ENCODE assay signal across 9 cellular contexts in genomic region chr20:20369353-20370086, GRCh38. TPM values are rescaled to one million over a fixed set of nuclear protein-coding genes. Genes with fewer than 3 reads are reported as not detected.
DNase-seq lines count a peak whose midpoint lies in the region; ATAC-seq and TF ChIP-seq lines count a peak whose summit lies in the region.
"Had no signal": no experiment of that assay in that cellular context is flagged by ENCODE, and none has a peak within 500 bp of the region (broad histone marks: within the 10 kb centered on the region; RNA-seq: fewer than 3 reads in every experiment).

No MANE protein-coding gene starts in this region.

- peak; percentile 67 for DNase-seq in GM06990 (ENCODE audit: extremely low read depth, insufficient read length)
- DNase-seq in NCI-H1105 treated with DMSO at 0.1 percent for 48 hours (lab: John Stamatoyannopoulos, UW), result peak; percentile 70
- DNase-seq in T47D (ENCODE audit: low read depth in 1 of 2, low spot score in 1 of 2), result peak; percentile 89 to 92
- no peak for DNase-seq in natural killer cell treated with Interleukin-12 subunit alpha and Interleukin-12 subunit beta and Interleukin-15 and Interleukin-18, amount 100 ng/mL, for 72 hours (ENCODE audit: low spot score)
- DNase-seq in upper lobe of right lung, result no peak

- no peaks in the 10 kb centered on the region for H3K9me3 ChIP-seq in upper lobe of right lung

- H3K4me3 Mint-ChIP-seq in natural killer cell treated with Interleukin-12 subunit alpha and Interleukin-12 subunit beta and Interleukin-15 and Interleukin-18, amount 100 ng/mL, for 72 hours, result peak overlapping the region; percentile 38

- H3K27ac Mint-ChIP-seq in natural killer cell treated with Interleukin-12 subunit alpha and Interleukin-12 subunit beta and Interleukin-15 and Interleukin-18, amount 100 ng/mL, for 72 hours, result no peak overlapping the region

- H3K4me3 ChIP-seq in GM06990 (replicated peaks; ENCODE audit: low read depth, low read length) (no peak overlapping the region; the same call in 1 of the 2 replicates), upper lobe of right lung (no peak overlapping the region)

- intact Hi-C loops in upper lobe of right lung (cut with DNase I), result no loop called here

- H3K27me3 Mint-ChIP-seq in natural killer cell treated with Interleukin-12 subunit alpha and Interleukin-12 subunit beta and Interleukin-15 and Interleukin-18, amount 100 ng/mL, for 72 hours, result peaks cover 52 to 58% of the 10 kb centered on the region in 2 donors

- in situ Hi-C loops in T47D (cut with HindIII; ENCODE audit: low pct_unique_long_range_greater_than_20kb, low sequenced_read_pairs), result no loop called here

- peak; percentile 37 for TF ChIP-seq CTCF in GM06990 (IDR thresholded peaks at IDR 0.05; ENCODE audit: insufficient read depth, low read length, poor library complexity, severe bottlenecking)
- no peak for TF ChIP-seq CTCF in upper lobe of right lung (IDR thresholded peaks at IDR 0.05)

- H3K27ac ChIP-seq in upper lobe of right lung, result no peak overlapping the region

- H3K4me1 ChIP-seq in upper lobe of right lung, result peaks cover 10% of the 10 kb centered on the region

- H3K27me3 ChIP-seq in GM06990 (replicated peaks; ENCODE audit: control insufficient read depth, insufficient read depth, low read length) (peaks cover 4% of the 10 kb centered on the region), upper lobe of right lung (peaks cover 85% of the 10 kb centered on the region)

- H3K36me3 Mint-ChIP-seq in natural killer cell treated with Interleukin-12 subunit alpha and Interleukin-12 subunit beta and Interleukin-15 and Interleukin-18, amount 100 ng/mL, for 72 hours, result no peaks in the 10 kb centered on the region

- no peaks in the 10 kb centered on the region for H3K9me3 Mint-ChIP-seq in natural killer cell treated with Interleukin-12 subunit alpha and Interleukin-12 subunit beta and Interleukin-15 and Interleukin-18, amount 100 ng/mL, for 72 hours

- H3K36me3 ChIP-seq in GM06990 (ENCODE audit: control insufficient read depth, insufficient read depth, low read length) (no peaks in the 10 kb centered on the region), upper lobe of right lung (no peaks in the 10 kb centered on the region)

- H3K4me1 Mint-ChIP-seq in natural killer cell treated with Interleukin-12 subunit alpha and Interleukin-12 subunit beta and Interleukin-15 and Interleukin-18, amount 100 ng/mL, for 72 hours (ENCODE audit: low read depth in 2 of 2), result peaks cover 0 to 11% of the 10 kb centered on the region in 2 donors

- ATAC-seq in natural killer cell treated with Interleukin-12 subunit alpha and Interleukin-12 subunit beta and Interleukin-15 and Interleukin-18, amount 100 ng/mL, for 72 hours, result peak in 1 of 2 donors; percentile 8
- ATAC-seq in HG03571 (IDR thresholded peaks at IDR 0.05; ENCODE audit: unreplicated experiment) (no peak), upper lobe of right lung (no peak), GM19455 (IDR thresholded peaks at IDR 0.05; ENCODE audit: unreplicated experiment) (no peak)
- no peak for ATAC-seq in activated CD4-positive, CD25-positive, alpha-beta regulatory T cell treated with anti-CD3 and anti-CD28 coated beads, Interleukin-2, amount 50 U/mL, for 24 hours

RNA-seq across cellular contexts. Expression of gene INSM1, which starts 1.6 kb away (rescaled TPM):
- total RNA-seq in natural killer cell treated with Interleukin-12 subunit alpha and Interleukin-12 subunit beta and Interleukin-15 and Interleukin-18, amount 100 ng/mL, for 72 hours, result not detected
- total RNA-seq in upper lobe of right lung, result not detected
- total RNA-seq: fibroblast of lung had no signal

Comparison
In these comparisons a context has a peak if more than half of its experiments do, and no peak if none do; other contexts are left out.
1. DNase-seq: peak in GM06990 (single experiment), NCI-H1105 treated with DMSO at 0.1 percent for 48 hours (single experiment) and T47D (2 of 2); none in natural killer cell treated with Interleukin-12 subunit alpha and Interleukin-12 subunit beta and Interleukin-15 and Interleukin-18, amount 100 ng/mL, for 72 hours (single experiment) and upper lobe of right lung (single experiment).